In genomic region chr12:123445388-123446344, GRCh38 we compare ENCODE assay signal across 10 cellular contexts. TPM values are rescaled to one million over a fixed set of nuclear protein-coding genes. Genes with fewer than 3 reads are reported as not detected.
DNase-seq lines count a peak whose midpoint lies in the region; ATAC-seq and TF ChIP-seq lines count a peak whose summit lies in the region.
"Had no signal": no experiment of that assay in that cellular context is flagged by ENCODE, and none has a peak within 500 bp of the region (broad histone marks: within the 10 kb centered on the region; RNA-seq: fewer than 3 reads in every experiment).

No MANE protein-coding gene starts in this region.

- H2BK5ac ChIP-seq in mesendoderm (ENCODE audit: low read length): no peak overlapping the region

- no peak for ATAC-seq in GM18502 (IDR thresholded peaks at IDR 0.05; ENCODE audit: poor library complexity, unreplicated experiment)

- CTCF ChIA-PET in HEK293T (lab: Yijun Ruan, JAX): no interaction called here

- no peak overlapping the region for H3K23ac ChIP-seq in mesendoderm (ENCODE audit: low read length)

- no peak overlapping the region for H4K5ac ChIP-seq in mesendoderm (ENCODE audit: low read length)

- H3K4me3 ChIP-seq in choroid plexus epithelial cell (ENCODE audit: low read depth, low read length) (no peak overlapping the region), mesendoderm (ENCODE audit: low read length) (no peak overlapping the region)

- no peaks in the 10 kb centered on the region for H3K27me3 ChIP-seq in mesendoderm (ENCODE audit: insufficient read depth, low read length, poor library complexity)

- H4K8ac ChIP-seq in mesendoderm (ENCODE audit: low read depth, low read length): no peak overlapping the region

- no peak overlapping the region for H2AK5ac ChIP-seq in mesendoderm (ENCODE audit: low read length)

- H2BK15ac ChIP-seq in mesendoderm (replicated peaks; ENCODE audit: low read depth): no peak overlapping the region

- POLR2A ChIA-PET in HEK293T (lab: Yijun Ruan, JAX): no interaction called here

- no peaks in the 10 kb centered on the region for H3K36me3 ChIP-seq in mesendoderm (ENCODE audit: control insufficient read depth, insufficient read depth, low read length)

- no CpG with 5 or more reads among the region's 18 CpGs for WGBS in mesendoderm (ENCODE audit: extremely low coverage, insufficient coverage, low lambda C conversion rate)

- H3K4me2 ChIP-seq in mesendoderm (ENCODE audit: low read length): no peak overlapping the region

- TF ChIP-seq CTCF in 22Rv1 (IDR thresholded peaks at IDR 0.05) (no peak), choroid plexus epithelial cell (conservative IDR thresholded peaks at IDR 0.05; ENCODE audit: low read depth, low read length) (no peak)

- H2BK120ac ChIP-seq in mesendoderm (ENCODE audit: low read depth, low read length): no peak overlapping the region

- no peak overlapping the region for H3K9ac ChIP-seq in mesendoderm (ENCODE audit: low read length)

- H3K56ac ChIP-seq in mesendoderm (ENCODE audit: low read length): no peak overlapping the region

- H3K4me1 ChIP-seq in mesendoderm (ENCODE audit: control insufficient read depth, low read depth, low read length): no peaks in the 10 kb centered on the region

- no peaks in the 10 kb centered on the region for H3K79me2 ChIP-seq in mesendoderm (ENCODE audit: control insufficient read depth, insufficient read depth, low read length)

- H3K18ac ChIP-seq in mesendoderm (ENCODE audit: low read length): no peak overlapping the region

- no peak overlapping the region for H3K4ac ChIP-seq in mesendoderm (ENCODE audit: low read depth, low read length)

- H3K79me1 ChIP-seq in mesendoderm (ENCODE audit: low read length): no peaks in the 10 kb centered on the region

- DNase-seq in H4 (ENCODE audit: low spot score) (peak; percentile 63), choroid plexus epithelial cell (ENCODE audit: low read depth) (peak; percentile 61), mesendoderm (peak; percentile 29), HEK293T (ENCODE audit: extremely low spot score) (no peak), hypothalamus (lab: John Stamatoyannopoulos, UW) (no peak), NCI-H1436 treated with DMSO at 0.1 percent for 48 hours (lab: John Stamatoyannopoulos, UW) (no peak)
- DNase-seq: effector CD8-positive, alpha-beta T cell; GF-D8 had no signal

- H3K27ac ChIP-seq in 22Rv1 (peak overlapping the region; percentile 74), mesendoderm (ENCODE audit: low read depth, low read length) (no peak overlapping the region)

TF ChIP-seq in HEK293T, 16 proteins besides CTCF, POLR2A, EP300 and RAD21:
- TF ChIP-seq BHLHE40 (IDR thresholded peaks at IDR 0.05; ENCODE audit: borderline replicate concordance): no peak
- TF ChIP-seq ELF4 (IDR thresholded peaks at IDR 0.05): no peak

RNA-seq across cellular contexts. Expression of gene RILPL2, which starts 9.2 kb away (rescaled TPM):
- 3.2 and 3.5 TPM in 2 replicates for total RNA-seq in H4 (2014; rRNA removed; shearing (Covaris generic))
- 0.87 TPM for polyA plus RNA-seq in mesendoderm (2013, experiment 1 of 2)
- 0.87 TPM for polyA plus RNA-seq in mesendoderm (2013, experiment 2 of 2)

RNA-seq across cellular contexts. Expression of gene SNRNP35, which starts 12.3 kb away (rescaled TPM):
- 8.4 and 16.9 TPM in 2 replicates for total RNA-seq in H4 (2014; rRNA removed; shearing (Covaris generic))
- polyA plus RNA-seq in mesendoderm (2013, experiment 1 of 2): 15.1 TPM
- 15.7 TPM for polyA plus RNA-seq in mesendoderm (2013, experiment 2 of 2)

Comparison
In these comparisons a context has a peak if more than half of its experiments do, and no peak if none do; other contexts are left out.
1. DNase-seq: peak in H4 (single experiment), choroid plexus epithelial cell (single experiment) and mesendoderm (single experiment); none in HEK293T (single experiment), hypothalamus (0 of 51) and NCI-H1436 treated with DMSO at 0.1 percent for 48 hours (single experiment).